8 cellular contexts compared by ENCODE assay signal in genomic region chr12:123232472-123232806, GRCh38. TPM values are rescaled to one million over a fixed set of nuclear protein-coding genes. Genes with fewer than 3 reads are reported as not detected.
DNase-seq lines count a peak whose midpoint lies in the region; ATAC-seq and TF ChIP-seq lines count a peak whose summit lies in the region.

No MANE protein-coding gene starts in this region.

- peaks cover 10% of the 10 kb centered on the region for H3K79me2 ChIP-seq in mesendoderm (ENCODE audit: control insufficient read depth, insufficient read depth, low read length)

- H2BK20ac ChIP-seq in IMR-90 (ENCODE audit: low read depth, low read length) = peak overlapping the region; percentile 53

- peak overlapping the region; percentile 36; the same call in 1 of the 2 replicates for H2BK120ac ChIP-seq in IMR-90 (ENCODE audit: low read depth, low read length)
- H2BK120ac ChIP-seq in mesendoderm (ENCODE audit: low read depth, low read length) = no peak overlapping the region

- no peaks in the 10 kb centered on the region for H3K9me3 ChIP-seq in IMR-90 (ENCODE audit: control insufficient read depth, insufficient read depth, low read length)

- peak overlapping the region; percentile 86 for H2BK5ac ChIP-seq in IMR-90 (ENCODE audit: low read depth, low read length, poor library complexity, severe bottlenecking)
- no peak overlapping the region for H2BK5ac ChIP-seq in mesendoderm (ENCODE audit: low read length)

- peak overlapping the region; percentile 58 for H4K91ac ChIP-seq in IMR-90 (ENCODE audit: insufficient read depth, low read depth, low read length)

- H3K4me1 ChIP-seq in IMR-90 (ENCODE audit: control insufficient read depth, insufficient read depth, low read length) = peaks cover 3% of the 10 kb centered on the region
- H3K4me1 ChIP-seq in mesendoderm (ENCODE audit: control insufficient read depth, low read depth, low read length) = peaks cover 3% of the 10 kb centered on the region

- H3K27ac ChIP-seq in C4-2B = peak overlapping the region; percentile 91
- peak overlapping the region; percentile 87 for H3K27ac ChIP-seq in IMR-90 (ENCODE audit: insufficient read depth, low read length)
- H3K27ac ChIP-seq in caudate nucleus (ENCODE audit: low read depth, low read length) = peak overlapping the region; percentile 97
- peak overlapping the region; percentile 70 for H3K27ac ChIP-seq in mesendoderm (ENCODE audit: low read depth, low read length)

- TF ChIP-seq CTCF in C4-2B (conservative IDR thresholded peaks at IDR 0.05) (no peak), IMR-90 (conservative IDR thresholded peaks at IDR 0.05; ENCODE audit: low read depth, low read length) (no peak)

- H3K36me3 ChIP-seq in IMR-90 (ENCODE audit: control insufficient read depth, insufficient read depth, low read length) (no peaks in the 10 kb centered on the region; the same call in 1 of the 2 replicates), mesendoderm (ENCODE audit: control insufficient read depth, insufficient read depth, low read length) (no peaks in the 10 kb centered on the region)

- H2AFZ ChIP-seq in IMR-90 (replicated peaks; ENCODE audit: low read length, poor library complexity) = peak overlapping the region; percentile 100

- H4K8ac ChIP-seq in IMR-90 (ENCODE audit: low read depth in 2 of 2, low read length in 2 of 2) (peak overlapping the region; percentile 10 to 93; a peak in 3 of 4 replicates), mesendoderm (ENCODE audit: low read depth, low read length) (peak overlapping the region; percentile 41)

- 0% methylated on average over 3 of the region's 15 CpGs; no CpG with 5 or more reads in 1 of the 2 experiments for WGBS in IMR-90 (ENCODE audit: extremely low coverage in 2 of 2, insufficient read length in 1 of 2), 2 experiments
- no CpG with 5 or more reads among the region's 15 CpGs for WGBS in mesendoderm (ENCODE audit: extremely low coverage, insufficient coverage, low lambda C conversion rate)

- CTCF ChIA-PET in IMR-90 (lab: Yijun Ruan, JAX) = interaction anchor here (1.4 to 4.6 kb wide), 2 partner anchors 10 to 189 kb away, joined by 4 to 23 read pairs; no protein-coding TSS in a partner anchor

- H3K23ac ChIP-seq in IMR-90 (ENCODE audit: low read depth, low read length) (peak overlapping the region; percentile 98), mesendoderm (ENCODE audit: low read length) (peak overlapping the region; percentile 6)

- DNase-seq in IMR-90 (no peak), caudate nucleus (lab: John Stamatoyannopoulos, UW) (peak in 7 of 61 donors; percentile 52 to 76 (median 63)), mesendoderm (no peak), SHP77 treated with DMSO at 0.1 percent for 48 hours (lab: John Stamatoyannopoulos, UW) (no peak)
- DNase-seq in stimulated activated naive CD4-positive, alpha-beta T cell treated with Interleukin-2 at 50 U/mL for 16 hours (lab: John Stamatoyannopoulos, UW) = no peak

- TF ChIP-seq POLR2A in IMR-90 (IDR thresholded peaks at IDR 0.05; ENCODE audit: low read depth, low read length) = no peak

- H3K56ac ChIP-seq in IMR-90 (ENCODE audit: extremely low read depth, insufficient read depth, low read length) (peak overlapping the region; percentile 92), mesendoderm (ENCODE audit: low read length) (peak overlapping the region; percentile 96)

- H2AK9ac ChIP-seq in IMR-90 (replicated peaks; ENCODE audit: low read depth, low read length, poor library complexity) = peak overlapping the region; percentile 91

- POLR2A ChIA-PET in IMR-90 (lab: Charles Lee; ENCODE audit: unreplicated experiment) = interaction anchor here (0.6 to 1.9 kb wide), 9 partner anchors 9 to 256 kb away, joined by 3 to 14 read pairs (median 4); no protein-coding TSS in a partner anchor

- dilution Hi-C loops in IMR-90 (cut with HindIII; ENCODE audit: low sequenced_read_pairs, unreplicated experiment) = loop anchor here (25.0 kb wide), 1 partner anchor 245 kb away; the partner anchor contains the start of genes ARL6IP4 and OGFOD2

- H2BK15ac ChIP-seq in IMR-90 (ENCODE audit: low read depth, low read length) = peak overlapping the region; percentile 74; the same call in 1 of the 3 replicates
- no peak overlapping the region for H2BK15ac ChIP-seq in mesendoderm (replicated peaks; ENCODE audit: low read depth)

- H4K5ac ChIP-seq in IMR-90 (ENCODE audit: low read depth, low read length) = peak overlapping the region; percentile 54; the same call in 1 of the 2 replicates
- peak overlapping the region; percentile 84 for H4K5ac ChIP-seq in mesendoderm (ENCODE audit: low read length)

- TSS peak; percentile 46 for BruUV-seq in IMR-90 (replicated peaks; lab: Mats Ljungman, UMichigan)

- peak overlapping the region; percentile 91 for H3K14ac ChIP-seq in IMR-90 (replicated peaks; ENCODE audit: low read depth, low read length)

- H3K4me3 ChIP-seq in IMR-90 (ENCODE audit: insufficient read depth, low read depth, low read length) (peak overlapping the region; percentile 70), mesendoderm (ENCODE audit: low read length) (peak overlapping the region; percentile 94)

- in situ Hi-C loops in IMR-90 (cut with MboI; ENCODE audit: low sequenced_read_pairs) = loop anchor here (5.0 to 10.0 kb wide), 2 partner anchors 188 to 265 kb away; partner anchors contain the start of gene ABCB9

- H3K27me3 ChIP-seq in IMR-90 (ENCODE audit: control insufficient read depth, insufficient read depth, low read length) (no peaks in the 10 kb centered on the region), mesendoderm (ENCODE audit: insufficient read depth, low read length, poor library complexity) (no peaks in the 10 kb centered on the region)

- H3K18ac ChIP-seq in IMR-90 (ENCODE audit: low read depth, low read length) (peak overlapping the region; percentile 61), mesendoderm (ENCODE audit: low read length) (peak overlapping the region; percentile 86)

- TF ChIP-seq RAD21 in IMR-90 (IDR thresholded peaks at IDR 0.05; ENCODE audit: low read length) = no peak

- H3K79me1 ChIP-seq in IMR-90 (ENCODE audit: low read depth in 1 of 2, low read length in 2 of 2) (peaks cover 35 to 56% of the 10 kb centered on the region in 2 experiments), mesendoderm (ENCODE audit: low read length) (peaks cover 5% of the 10 kb centered on the region)

- H3K9me1 ChIP-seq in IMR-90 (ENCODE audit: insufficient read depth, low read length) = peaks cover 5% of the 10 kb centered on the region

- H3K4me2 ChIP-seq in IMR-90 (ENCODE audit: low read depth, low read length) (peak overlapping the region; percentile 94), mesendoderm (ENCODE audit: low read length) (peak overlapping the region; percentile 99)

- ATAC-seq in IMR-90 (ENCODE audit: low read depth) (peak; percentile 6), GM19035 (IDR thresholded peaks at IDR 0.05; ENCODE audit: unreplicated experiment) (no peak), GM21737 (IDR thresholded peaks at IDR 0.05; ENCODE audit: unreplicated experiment) (no peak)

- H3K9ac ChIP-seq in IMR-90 (ENCODE audit: low read depth, low read length) = peak overlapping the region; percentile 89
- H3K9ac ChIP-seq in mesendoderm (ENCODE audit: low read length) = peak overlapping the region; percentile 95

- H3K4ac ChIP-seq in IMR-90 (ENCODE audit: low read depth, low read length) (peak overlapping the region; percentile 77), mesendoderm (ENCODE audit: low read depth, low read length) (peak overlapping the region; percentile 39)

- no peak overlapping the region for H2AK5ac ChIP-seq in IMR-90 (ENCODE audit: low read depth, low read length)
- no peak overlapping the region for H2AK5ac ChIP-seq in mesendoderm (ENCODE audit: low read length)

- intact Hi-C loops in IMR-90 (cut with micrococcal nuclease) = loop anchor here (10.0 kb wide), 1 partner anchor 338 kb away; the partner anchor contains the start of gene VPS37B

- peaks cover under 1% of the 10 kb centered on the region; the same call in 1 of the 2 replicates for H4K20me1 ChIP-seq in IMR-90 (ENCODE audit: insufficient read depth, low read length)

TF ChIP-seq in IMR-90, 13 proteins besides CTCF, POLR2A, EP300 and RAD21 (continues in another document):
- TF ChIP-seq SMC3 (IDR thresholded peaks at IDR 0.05; ENCODE audit: low read depth, low read length) = no peak
- TF ChIP-seq USF2 (IDR thresholded peaks at IDR 0.05; ENCODE audit: low read depth, low read length) = no peak
- TF ChIP-seq RCOR1 (IDR thresholded peaks at IDR 0.05; ENCODE audit: insufficient replicate concordance, low read length) = no peak
- TF ChIP-seq RFX5 (IDR thresholded peaks at IDR 0.05; ENCODE audit: low read depth, low read length) = no peak
- TF ChIP-seq CEBPB (IDR thresholded peaks at IDR 0.05; ENCODE audit: low read depth, low read length) = no peak

RNA-seq across cellular contexts. Expression of gene MPHOSPH9, which starts 0.5 kb away (rescaled TPM):
- 17.0 and 30.8 TPM in 2 replicates for total RNA-seq in IMR-90 (2012; rRNA removed)
- polyA plus RNA-seq in IMR-90 (2012; rRNA removed) = 7.6 and 8.3 TPM in 2 replicates
- 1.4 and 1.9 TPM in 2 replicates for polyA plus RNA-seq in IMR-90 (2012; cell fraction: cytosol; rRNA removed)
- polyA plus RNA-seq in IMR-90 (2012; cell fraction: nucleus; rRNA removed; ENCODE audit: low replicate concordance) = 4.3 and 23.9 TPM in 2 replicates
- polyA plus RNA-seq in mesendoderm (2013, experiment 1 of 2) = 17.9 TPM
- 23.2 TPM for polyA plus RNA-seq in mesendoderm (2013, experiment 2 of 2)

RNA-seq across cellular contexts. Expression of gene MTRFR, which starts 0.8 kb away (rescaled TPM):
- 10.2 and 12.2 TPM in 2 replicates for total RNA-seq in IMR-90 (2012; rRNA removed)
- polyA plus RNA-seq in IMR-90 (2012; rRNA removed) = 7.2 and 8.6 TPM in 2 replicates
- polyA plus RNA-seq in IMR-90 (2012; cell fraction: cytosol; rRNA removed) = 10.9 and 17.8 TPM in 2 replicates
- 3.6 and 4.0 TPM in 2 replicates for polyA plus RNA-seq in IMR-90 (2012; cell fraction: nucleus; rRNA removed; ENCODE audit: low replicate concordance)
- polyA plus RNA-seq in mesendoderm (2013, experiment 1 of 2) = 8.7 TPM
- 9.2 TPM for polyA plus RNA-seq in mesendoderm (2013, experiment 2 of 2)

RNA-seq across cellular contexts. Expression of gene CDK2AP1, which starts 39.2 kb away (rescaled TPM):
- 137 and 265 TPM in 2 replicates for total RNA-seq in IMR-90 (2012; rRNA removed)
- polyA plus RNA-seq in IMR-90 (2012; rRNA removed) = 261 and 293 TPM in 2 replicates
- polyA plus RNA-seq in IMR-90 (2012; cell fraction: cytosol; rRNA removed) = 96.9 and 101 TPM in 2 replicates
- polyA plus RNA-seq in IMR-90 (2012; cell fraction: nucleus; rRNA removed; ENCODE audit: low replicate concordance) = 25.9 and 84.0 TPM in 2 replicates
- 398 TPM for polyA plus RNA-seq in mesendoderm (2013, experiment 1 of 2)
- 394 TPM for polyA plus RNA-seq in mesendoderm (2013, experiment 2 of 2)
